15 cellular contexts compared by ENCODE assay signal in genomic region chr12:5258498-5258897, GRCh38.
DNase-seq lines count a peak whose midpoint lies in the region; ATAC-seq and TF ChIP-seq lines count a peak whose summit lies in the region.
"Had no signal": no experiment of that assay in that cellular context is flagged by ENCODE, and none has a peak within 500 bp of the region (broad histone marks: within the 10 kb centered on the region; RNA-seq: fewer than 3 reads in every experiment).

No MANE protein-coding gene starts in this region.

- H3K27me3 ChIP-seq in GM23248 (replicated peaks; ENCODE audit: insufficient read depth), result 0 out of 2 replicates have a peak, but pooled peaks cover 3% of the 10 kb centered on the region

- H3K27ac ChIP-seq in GM23248, result peak overlapping the region; percentile 55; the same call in 1 of the 2 replicates

- H3K27me3 Mint-ChIP-seq in WTC11 (ENCODE audit: low read depth) (no peaks in the 10 kb centered on the region; the same call in 1 of the 2 replicates), endothelial cell (ENCODE audit: unreplicated experiment) (no peaks in the 10 kb centered on the region)

- CTCF ChIA-PET in WTC11 (lab: Charles Lee), result no interaction called here

- peak; percentile 25 for DNase-seq in AG08396 (ENCODE audit: low spot score)
- DNase-seq in GM23248, result peak; percentile 92
- DNase-seq in WTC11 (ENCODE audit: low spot score), result no peak
- peak; percentile 51 for DNase-seq in islet precursor cell
- DNase-seq in HUDEP-2 (lab: John Stamatoyannopoulos, UW; ENCODE audit: unreplicated experiment in 76 of 76), result no peak
- DNase-seq in endothelial cell (ENCODE audit: low spot score), result no peak
- DNase-seq in posterior vena cava (ENCODE audit: low spot score), result no peak
- DNase-seq in cerebellum (ENCODE audit: low spot score), result no peak
- DNase-seq: activated naive CD4-positive, alpha-beta T cell treated with Interleukin-2 at 50 U/mL for 16 hours; DMS79 treated with DMSO at 0.1 percent for 48 hours; natural killer cell; NCI-H2171 treated with DMSO at 0.1 percent for 48 hours; SW 1271 had no signal

- H3K9ac ChIP-seq in GM23248, result no peak overlapping the region

- in situ Hi-C loops in GM23248 (cut with MboI), result no loop called here

- H2AFZ ChIP-seq in GM23248, result no peak overlapping the region

- no peak overlapping the region for H3K4me3 ChIP-seq in GM23248

- peaks cover 25% of the 10 kb centered on the region for H3F3A ChIP-seq in GM23248 (ENCODE audit: insufficient read depth)

- peaks cover 23% of the 10 kb centered on the region for H3K4me1 Mint-ChIP-seq in WTC11
- no peaks in the 10 kb centered on the region for H3K4me1 Mint-ChIP-seq in endothelial cell (ENCODE audit: unreplicated experiment)
- H3K4me1 Mint-ChIP-seq: natural killer cell had no signal

- H3K27ac Mint-ChIP-seq in WTC11 (no peak overlapping the region), endothelial cell (ENCODE audit: unreplicated experiment) (no peak overlapping the region)
- H3K27ac Mint-ChIP-seq: CD14-positive monocyte, natural killer cell, type B pancreatic cell had no signal

- no peaks in the 10 kb centered on the region for H3K36me3 ChIP-seq in GM23248 (ENCODE audit: low read depth)

- H3K4me3 Mint-ChIP-seq in WTC11 (no peak overlapping the region), endothelial cell (ENCODE audit: unreplicated experiment) (no peak overlapping the region)
- H3K4me3 Mint-ChIP-seq: CD14-positive monocyte, natural killer cell, type B pancreatic cell had no signal

- peak; percentile 51 for ATAC-seq in WTC11
- ATAC-seq: natural killer cell had no signal

- no peak for TF ChIP-seq CTCF in WTC11 (IDR thresholded peaks at IDR 0.05)
- no peak for TF ChIP-seq CTCF in endothelial cell (IDR thresholded peaks at IDR 0.05; ENCODE audit: unreplicated experiment)

- H3K9me3 ChIP-seq in GM23248 (ENCODE audit: low read depth), result no peaks in the 10 kb centered on the region

- H3K36me3 Mint-ChIP-seq in WTC11 (no peaks in the 10 kb centered on the region), endothelial cell (ENCODE audit: low read depth, unreplicated experiment) (no peaks in the 10 kb centered on the region)
- H3K36me3 Mint-ChIP-seq: CD14-positive monocyte, natural killer cell, type B pancreatic cell had no signal

- H3K4me1 ChIP-seq in GM23248 (ENCODE audit: insufficient read depth), result peaks cover 28% of the 10 kb centered on the region

- no peaks in the 10 kb centered on the region for H3K79me2 ChIP-seq in GM23248 (ENCODE audit: insufficient read depth)

- POLR2A ChIA-PET in WTC11 (lab: Charles Lee), result no interaction called here

- no peaks in the 10 kb centered on the region for H3K9me2 ChIP-seq in GM23248 (ENCODE audit: insufficient read depth)

- no peaks in the 10 kb centered on the region for H4K20me1 ChIP-seq in GM23248 (ENCODE audit: insufficient read depth)

- H3K4me2 ChIP-seq in GM23248 (ENCODE audit: unreplicated experiment), result no peak overlapping the region

- 0 to 4% methylated on average over 3 of the region's 3 CpGs for WGBS in GM23248 (ENCODE audit: low coverage in 1 of 2, low lambda C conversion rate in 2 of 2, missing lambda C conversion rate in 2 of 2), 2 experiments

- intact Hi-C loops in posterior vena cava (cut with DNase I), result no loop called here

- H3K9me3 Mint-ChIP-seq in WTC11 (no peaks in the 10 kb centered on the region), endothelial cell (ENCODE audit: unreplicated experiment) (no peaks in the 10 kb centered on the region)
- H3K9me3 Mint-ChIP-seq: CD14-positive monocyte, natural killer cell, type B pancreatic cell had no signal

TF ChIP-seq in WTC11, 78 proteins besides CTCF, POLR2A, EP300 and RAD21:
- TF ChIP-seq ZNF416 (CRISPR knock-in tag; IDR thresholded peaks at IDR 0.05), result no peak
- no peak for TF ChIP-seq ZNF671 (CRISPR knock-in tag; IDR thresholded peaks at IDR 0.05)
- no peak for TF ChIP-seq FOXJ3 (CRISPR knock-in tag; IDR thresholded peaks at IDR 0.05; ENCODE audit: borderline replicate concordance)
- no peak for TF ChIP-seq ZNF263 (CRISPR knock-in tag; IDR thresholded peaks at IDR 0.05; ENCODE audit: low read depth)

Comparison
In these comparisons a context has a peak if more than half of its experiments do, and no peak if none do; other contexts are left out.
1. DNase-seq: peak in AG08396 (single experiment), GM23248 (single experiment) and islet precursor cell (single experiment); none in WTC11 (single experiment), HUDEP-2 (0 of 76), endothelial cell (single experiment), posterior vena cava (single experiment) and cerebellum (single experiment).